ENCODE assay signal across 25 cellular contexts in genomic region chr2:101157272-101157671, GRCh38. TPM values are rescaled to one million over a fixed set of nuclear protein-coding genes. Genes with fewer than 3 reads are reported as not detected.
DNase-seq lines count a peak whose midpoint lies in the region; ATAC-seq and TF ChIP-seq lines count a peak whose summit lies in the region.
"Had no signal": no experiment of that assay in that cellular context is flagged by ENCODE, and none has a peak within 500 bp of the region (broad histone marks: within the 10 kb centered on the region; RNA-seq: fewer than 3 reads in every experiment).

No MANE protein-coding gene starts in this region.

- no peak overlapping the region for H3K4me3 ChIP-seq in GM23338
- H3K4me3 ChIP-seq: GM23248, K562, MG63 had no signal

- H3K36me3 ChIP-seq in GM23338 (ENCODE audit: insufficient read depth), result no peaks in the 10 kb centered on the region; the same call in 1 of the 2 replicates
- H3K36me3 ChIP-seq: MG63 had no signal

- peaks cover 7% of the 10 kb centered on the region for H3K27me3 Mint-ChIP-seq in activated T-cell treated with anti-CD3 and anti-CD28 coated beads, Interleukin-2, amount 50 U/mL, for 24 hours
- H3K27me3 Mint-ChIP-seq in GM23338 (ENCODE audit: insufficient read depth, low read depth, poor library complexity) (peaks cover 7% of the 10 kb centered on the region), memory B cell (no peaks in the 10 kb centered on the region)
- H3K27me3 Mint-ChIP-seq: CD4-positive, alpha-beta T cell had no signal

- H3K36me3 Mint-ChIP-seq in activated T-cell treated with anti-CD3 and anti-CD28 coated beads, Interleukin-2, amount 50 U/mL, for 24 hours (ENCODE audit: low read depth), result no peaks in the 10 kb centered on the region
- no peaks in the 10 kb centered on the region for H3K36me3 Mint-ChIP-seq in GM23338 (ENCODE audit: low read depth)
- no peaks in the 10 kb centered on the region for H3K36me3 Mint-ChIP-seq in memory B cell

- peaks cover 9% of the 10 kb centered on the region for H3K4me1 Mint-ChIP-seq in activated T-cell treated with anti-CD3 and anti-CD28 coated beads, Interleukin-2, amount 50 U/mL, for 24 hours (ENCODE audit: low read depth)
- H3K4me1 Mint-ChIP-seq in GM23338 (peaks cover 23% of the 10 kb centered on the region), memory B cell (peaks cover 6% of the 10 kb centered on the region)

- no peaks in the 10 kb centered on the region for H3K27me3 ChIP-seq in GM23338 (ENCODE audit: insufficient read depth)
- H3K27me3 ChIP-seq: MG63 had no signal

- peak overlapping the region; percentile 93 for H2AFZ ChIP-seq in GM23338
- H2AFZ ChIP-seq: GM23248 had no signal

- H4K20me1 ChIP-seq in GM23338 (replicated peaks; ENCODE audit: insufficient read depth), result no peaks in the 10 kb centered on the region

- ATAC-seq in GM23338 (no peak), memory B cell (ENCODE audit: low read depth) (peak; percentile 23), GM18505 (IDR thresholded peaks at IDR 0.05; ENCODE audit: unreplicated experiment) (no peak)
- ATAC-seq: HepG2, K562 had no signal

- TF ChIP-seq CTCF in GM23338 (conservative IDR thresholded peaks at IDR 0.05; ENCODE audit: low read depth in 2 of 2), result no peak

- H3K27ac ChIP-seq in GM23338 (ENCODE audit: low read depth), result no peak overlapping the region
- H3K27ac ChIP-seq: GM23248, HL-60, RWPE1 had no signal

- H3K27ac Mint-ChIP-seq in activated T-cell treated with anti-CD3 and anti-CD28 coated beads, Interleukin-2, amount 50 U/mL, for 24 hours, result peak overlapping the region; percentile 2
- no peak overlapping the region for H3K27ac Mint-ChIP-seq in GM23338
- no peak overlapping the region for H3K27ac Mint-ChIP-seq in memory B cell
- H3K27ac Mint-ChIP-seq: CD4-positive, alpha-beta T cell had no signal

- no peak for DNase-seq in activated T-cell treated with anti-CD3 and anti-CD28 coated beads, Interleukin-2, amount 50 U/mL, for 24 hours
- DNase-seq in activated T-cell treated with anti-CD3 and anti-CD28 coated beads, Interleukin-2, amount 50 U/mL, for 1 hour, result no peak
- DNase-seq in GM23338 (ENCODE audit: low spot score), result no peak
- DNase-seq in activated CD4-positive, CD25-positive, alpha-beta regulatory T cell treated with anti-CD3 and anti-CD28 coated beads, Interleukin-2, amount 50 U/mL, for 72 hours, result peak; percentile 43
- no peak for DNase-seq in memory B cell (ENCODE audit: low spot score in 2 of 2)
- DNase-seq in iPS-NIHi7 (ENCODE audit: extremely low spot score), result no peak
- no peak for DNase-seq in NCI-H82 (lab: John Stamatoyannopoulos, UW)
- DNase-seq: CD4-positive, alpha-beta T cell; COR-L47; DMS79; GM23248; HCEC 1CT; MG63; NCI-H1048; NCI-H1417 treated with DMSO at 0.1 percent for 48 hours; NCI-H187 treated with DMSO at 0.1 percent for 48 hours; NCI-H2107; NCI-H446 treated with DMSO at 0.1 percent for 48 hours; NCI-H69; SHP77 treated with DMSO at 0.1 percent for 48 hours had no signal

- H3F3A ChIP-seq in GM23338 (replicated peaks; ENCODE audit: low read depth), result peaks cover 4% of the 10 kb centered on the region

- no peaks in the 10 kb centered on the region for H3K79me2 ChIP-seq in GM23338 (replicated peaks; ENCODE audit: insufficient read depth)

- peaks cover 15% of the 10 kb centered on the region for H3K4me1 ChIP-seq in GM23338 (ENCODE audit: insufficient read depth)

- no peaks in the 10 kb centered on the region for H3K9me3 Mint-ChIP-seq in activated T-cell treated with anti-CD3 and anti-CD28 coated beads, Interleukin-2, amount 50 U/mL, for 24 hours
- H3K9me3 Mint-ChIP-seq in GM23338, result no peaks in the 10 kb centered on the region
- H3K9me3 Mint-ChIP-seq in memory B cell, result no peaks in the 10 kb centered on the region
- H3K9me3 Mint-ChIP-seq: CD4-positive, alpha-beta T cell had no signal

- no peaks in the 10 kb centered on the region for H3K9me2 ChIP-seq in GM23338 (ENCODE audit: insufficient read depth)

- no peak for TF ChIP-seq POLR2A in GM18505 (IDR thresholded peaks at IDR 0.05; ENCODE audit: borderline replicate concordance, extremely low read depth, insufficient read depth, insufficient read length)

- no peak overlapping the region for H3K4me3 Mint-ChIP-seq in activated T-cell treated with anti-CD3 and anti-CD28 coated beads, Interleukin-2, amount 50 U/mL, for 24 hours
- H3K4me3 Mint-ChIP-seq in GM23338 (no peak overlapping the region), memory B cell (no peak overlapping the region)
- H3K4me3 Mint-ChIP-seq: CD4-positive, alpha-beta T cell had no signal

- no peak overlapping the region for H3K4me2 ChIP-seq in GM23338

TF ChIP-seq in GM23338, 12 proteins besides CTCF, POLR2A, EP300 and RAD21 (continues in another document):
- TF ChIP-seq ZNF462 (CRISPR knock-in tag; IDR thresholded peaks at IDR 0.05) (no peak), ZNF114 (CRISPR knock-in tag; IDR thresholded peaks at IDR 0.05) (no peak), JUNB (IDR thresholded peaks at IDR 0.05; ENCODE audit: unreplicated experiment) (no peak)

RNA-seq across cellular contexts. Expression of gene TBC1D8, which starts 6.1 kb away (rescaled TPM):
- 36.9 and 39.5 TPM in 2 replicates for total RNA-seq in GM23338 (2014; rRNA removed; shearing (Covaris generic))
- polyA plus RNA-seq in GM23338 (2016; fragmentation: Nextera tagmentation; extraction: Ambion mirVana), result 15.5 and 18.0 TPM in 2 replicates
